Comparison of ENCODE assay signal across 9 cellular contexts in the genomic region with DNA sequence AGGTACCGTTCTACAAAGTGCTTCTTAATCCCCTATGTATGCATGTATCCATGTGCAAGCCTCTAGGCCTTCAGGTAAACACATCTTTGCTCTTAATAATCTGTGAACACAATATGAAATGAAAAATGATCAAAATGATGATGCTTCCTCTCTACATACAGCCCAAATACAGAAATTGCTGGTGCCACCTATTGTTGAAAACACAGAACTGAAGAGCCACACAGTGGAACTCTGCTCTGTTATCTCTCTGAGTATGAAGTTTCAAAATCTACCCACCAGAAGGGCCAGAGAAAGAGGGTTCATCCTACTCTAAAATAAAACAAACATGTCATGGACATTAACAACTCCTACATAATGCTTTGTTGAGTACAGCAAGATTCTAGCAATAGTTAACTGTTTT.
DNase-seq lines count a peak whose midpoint lies in the region; ATAC-seq and TF ChIP-seq lines count a peak whose summit lies in the region.
"Had no signal": no experiment of that assay in that cellular context is flagged by ENCODE, and none has a peak within 500 bp of the region (broad histone marks: within the 10 kb centered on the region; RNA-seq: fewer than 3 reads in every experiment).

No MANE protein-coding gene starts in this region.

- H3K36me3 ChIP-seq in Loucy (ENCODE audit: insufficient read depth, low read length) = no peaks in the 10 kb centered on the region

- DNase-seq in GM12865 (ENCODE audit: low read depth) (peak; percentile 26), dedifferentiated amniotic fluid mesenchymal stem cell (ENCODE audit: extremely low spot score) (peak; percentile 45), omental fat pad (ENCODE audit: low spot score) (no peak), UCSD-AML1 (lab: John Stamatoyannopoulos, UW; ENCODE audit: unreplicated experiment) (no peak), activated gamma-delta T cell treated with Interleukin-2 at 50 U/mL for 16 hours (no peak)

- no peak overlapping the region for H3K9ac ChIP-seq in Loucy (ENCODE audit: low read depth, low read length, poor library complexity, severe bottlenecking)

- no peaks in the 10 kb centered on the region for H3K9me3 ChIP-seq in Loucy (ENCODE audit: insufficient read depth, low read depth, low read length)

- no peaks in the 10 kb centered on the region for H3K27me3 ChIP-seq in Loucy (ENCODE audit: insufficient read depth, low read length, poor library complexity, severe bottlenecking)

- no peaks in the 10 kb centered on the region for H3K9me2 ChIP-seq in Loucy (replicated peaks; ENCODE audit: low read depth, low read length)

- H3K4me2 ChIP-seq in Loucy (ENCODE audit: low read depth, low read length, poor library complexity, severe bottlenecking) = no peak overlapping the region

- H3K79me2 ChIP-seq in Loucy (ENCODE audit: insufficient read depth, low read length) = no peaks in the 10 kb centered on the region

- H4K20me1 ChIP-seq in Loucy (ENCODE audit: insufficient read depth, low read length, poor library complexity, severe bottlenecking) = no peaks in the 10 kb centered on the region

- no peaks in the 10 kb centered on the region for H3K4me1 ChIP-seq in Loucy (ENCODE audit: insufficient read depth, low read length, poor library complexity, severe bottlenecking)

- ATAC-seq in omental fat pad (ENCODE audit: low FRiP score) (peak; percentile 55), HG03439 (IDR thresholded peaks at IDR 0.05; ENCODE audit: unreplicated experiment) (no peak), HG03135 (IDR thresholded peaks at IDR 0.05; ENCODE audit: unreplicated experiment) (no peak)

- H3K4me3 ChIP-seq in GM12865 (ENCODE audit: low read depth, low read length) (no peak overlapping the region), Loucy (ENCODE audit: low read length, poor library complexity, severe bottlenecking) (no peak overlapping the region)
- H3K4me3 ChIP-seq: SK-N-MC had no signal

- H2AFZ ChIP-seq in Loucy (ENCODE audit: low read length) = no peak overlapping the region

- TF ChIP-seq CTCF in GM12865 (IDR thresholded peaks at IDR 0.05; ENCODE audit: insufficient read depth, low read depth, low read length, missing control alignments) (peak; percentile 35), Loucy (conservative IDR thresholded peaks at IDR 0.05; ENCODE audit: low read length) (peak; percentile 78), omental fat pad (IDR thresholded peaks at IDR 0.05) (no peak)

- no peaks in the 10 kb centered on the region for H3F3A ChIP-seq in Loucy (ENCODE audit: low read depth)

Comparison
In these comparisons a context has a peak if more than half of its experiments do, and no peak if none do; other contexts are left out.
1. DNase-seq: peak in GM12865 (single experiment) and dedifferentiated amniotic fluid mesenchymal stem cell (single experiment); none in omental fat pad (single experiment), UCSD-AML1 (single experiment) and activated gamma-delta T cell treated with Interleukin-2 at 50 U/mL for 16 hours (single experiment).
2. CTCF ChIP-seq: peak in GM12865 (single experiment) and Loucy (single experiment); none in omental fat pad (0 of 3).